ENCODE assay signal across 8 cellular contexts in genomic region chr12:57093412-57094193, GRCh38. TPM values are rescaled to one million over a fixed set of nuclear protein-coding genes. Genes with fewer than 3 reads are reported as not detected.
DNase-seq lines count a peak whose midpoint lies in the region; ATAC-seq and TF ChIP-seq lines count a peak whose summit lies in the region.

No MANE protein-coding gene starts in this region.

- H3K79me2 ChIP-seq in ACC112 (ENCODE audit: control insufficient read depth, insufficient read depth, low read length, unreplicated experiment) (peaks cover 33% of the 10 kb centered on the region), PC-9 (ENCODE audit: low read depth) (no peaks in the 10 kb centered on the region)

- 29% methylated on average over 15 of the region's 24 CpGs for WGBS in prostate gland

- H3K9me2 ChIP-seq in PC-9 (ENCODE audit: insufficient read depth): no peaks in the 10 kb centered on the region

- peak; percentile 68 for TF ChIP-seq CTCF in PC-9 (conservative IDR thresholded peaks at IDR 0.05)
- peak in 2 of 4 experiments; percentile 43 to 57 for TF ChIP-seq CTCF in prostate gland (IDR thresholded peaks at IDR 0.05)

- intact Hi-C loops in PC-9 (cut with micrococcal nuclease; ENCODE audit: unreplicated experiment) (no loop called here), head of caudate nucleus (cut with DNase I) (no loop called here), prostate gland (cut with DNase I) (loop anchor here (2.0 kb wide), 1 partner anchor 17 kb away; the partner anchor contains the start of gene STAT6)

- H2AFZ ChIP-seq in ACC112 (ENCODE audit: low read length, unreplicated experiment): no peak overlapping the region
- H2AFZ ChIP-seq in PC-9: no peak overlapping the region

- H3K4me2 ChIP-seq in PC-9: no peak overlapping the region

- ATAC-seq in HG02970 (IDR thresholded peaks at IDR 0.05; ENCODE audit: low FRiP score, unreplicated experiment): no peak

- peak; percentile 53 for TF ChIP-seq POLR2A in GM19099 (IDR thresholded peaks at IDR 0.05; ENCODE audit: extremely low read depth, insufficient read length, low read depth)
- TF ChIP-seq POLR2A in prostate gland (IDR thresholded peaks at IDR 0.05): peak; percentile 52

- CTCF ChIA-PET in PC-9 (lab: Charles Lee): interaction anchor here (0.7 kb wide), 1 partner anchor 14 kb away, joined by 3 read pairs; no protein-coding TSS in a partner anchor

- no TSS peak for BruUV-seq in PC-9 (replicated peaks; lab: Mats Ljungman, UMichigan)

- DNase-seq in PC-9 (peak in 1 of 2 experiments; percentile 38), head of caudate nucleus (peak in 40 of 42 donors; percentile 24 to 81 (median 56)), prostate gland (ENCODE audit: low spot score) (peak; percentile 67), superior temporal gyrus (ENCODE audit: extremely low spot score) (no peak)
- peak; percentile 71 for DNase-seq in activated naive CD4-positive, alpha-beta T cell treated with anti-CD3 and anti-CD28 coated beads, Interleukin-2, amount 50 U/mL, for 16 hours

- H4K20me1 ChIP-seq in PC-9 (ENCODE audit: insufficient read depth): 0 out of 2 replicates have a peak, but pooled peaks cover 3% of the 10 kb centered on the region

- POLR2A ChIA-PET in PC-9 (lab: Charles Lee; ENCODE audit: unreplicated experiment): interaction anchor here (0.6 to 1.6 kb wide), 2 partner anchors 16 to 19 kb away, joined by 4 to 6 read pairs; no protein-coding TSS in a partner anchor

- H3K27ac ChIP-seq in ACC112 (ENCODE audit: low read depth, low read length): peak overlapping the region; percentile 68
- H3K27ac ChIP-seq in PC-9: no peak overlapping the region
- H3K27ac ChIP-seq in prostate gland: peak overlapping the region; percentile 79 to 99

- peaks cover 41% of the 10 kb centered on the region for H3K4me1 ChIP-seq in ACC112 (ENCODE audit: control insufficient read depth, insufficient read depth, low read length, unreplicated experiment)
- no peaks in the 10 kb centered on the region for H3K4me1 ChIP-seq in PC-9 (replicated peaks; ENCODE audit: insufficient read depth)
- peaks cover 34% of the 10 kb centered on the region for H3K4me1 ChIP-seq in prostate gland (replicated peaks)

- no peaks in the 10 kb centered on the region for H3K9me3 ChIP-seq in PC-9 (ENCODE audit: insufficient read depth, low read depth)
- H3K9me3 ChIP-seq in prostate gland: no peaks in the 10 kb centered on the region

- H3K36me3 ChIP-seq in ACC112 (ENCODE audit: insufficient read depth, low read length) (peaks cover 20% of the 10 kb centered on the region), PC-9 (ENCODE audit: low read depth) (no peaks in the 10 kb centered on the region), prostate gland (peaks cover 0 to 10% of the 10 kb centered on the region in 2 donors)

- H3F3A ChIP-seq in PC-9 (ENCODE audit: insufficient read depth, low read depth): peaks cover 17% of the 10 kb centered on the region

- H3K27me3 ChIP-seq in ACC112 (ENCODE audit: insufficient read depth, low read length) (no peaks in the 10 kb centered on the region), PC-9 (ENCODE audit: insufficient read depth, low read depth) (no peaks in the 10 kb centered on the region), prostate gland (replicated peaks; ENCODE audit: insufficient read depth) (no peaks in the 10 kb centered on the region)

- peak overlapping the region; percentile 13; the same call in 1 of the 2 replicates for H3K4me3 ChIP-seq in ACC112 (ENCODE audit: low read depth, low read length)
- H3K4me3 ChIP-seq in PC-9: no peak overlapping the region
- no peak overlapping the region for H3K4me3 ChIP-seq in prostate gland

RNA-seq across cellular contexts. Expression of gene NAB2, which starts 4.7 kb away (rescaled TPM):
- total RNA-seq in PC-9 (2021) (13.8 and 20.2 TPM in 2 replicates), prostate gland (10 to 100 TPM; 19.0 to 65.5 TPM)

RNA-seq across cellular contexts. Expression of gene NEMP1, which starts 15.0 kb away (rescaled TPM):
- total RNA-seq in PC-9 (2021) (28.9 and 36.6 TPM in 2 replicates), prostate gland (10 to 100 TPM; 10.8 to 13.0 TPM)

RNA-seq across cellular contexts. Expression of gene STAT6, which starts 17.6 kb away (rescaled TPM):
- total RNA-seq in PC-9 (2021) (112 and 122 TPM in 2 replicates), prostate gland (100 to 1,000 TPM; 124 to 237 TPM)

RNA-seq across cellular contexts. Expression of gene LRP1, which starts 34.7 kb away (rescaled TPM):
- total RNA-seq in PC-9 (2021) (51.4 and 70.1 TPM in 2 replicates), prostate gland (100 to 1,000 TPM in 1 of 2 donors, 10 to 100 TPM in 1; 53.5 to 198 TPM)

RNA-seq across cellular contexts. Expression of gene MYO1A, which starts 43.7 kb away (rescaled TPM):
- total RNA-seq in PC-9 (2021): not detected in 2 replicates
- under 1 TPM; 0.09 to 0.74 TPM for total RNA-seq in prostate gland
